Comparison of ENCODE assay signal across 8 cellular contexts in the genomic region with DNA sequence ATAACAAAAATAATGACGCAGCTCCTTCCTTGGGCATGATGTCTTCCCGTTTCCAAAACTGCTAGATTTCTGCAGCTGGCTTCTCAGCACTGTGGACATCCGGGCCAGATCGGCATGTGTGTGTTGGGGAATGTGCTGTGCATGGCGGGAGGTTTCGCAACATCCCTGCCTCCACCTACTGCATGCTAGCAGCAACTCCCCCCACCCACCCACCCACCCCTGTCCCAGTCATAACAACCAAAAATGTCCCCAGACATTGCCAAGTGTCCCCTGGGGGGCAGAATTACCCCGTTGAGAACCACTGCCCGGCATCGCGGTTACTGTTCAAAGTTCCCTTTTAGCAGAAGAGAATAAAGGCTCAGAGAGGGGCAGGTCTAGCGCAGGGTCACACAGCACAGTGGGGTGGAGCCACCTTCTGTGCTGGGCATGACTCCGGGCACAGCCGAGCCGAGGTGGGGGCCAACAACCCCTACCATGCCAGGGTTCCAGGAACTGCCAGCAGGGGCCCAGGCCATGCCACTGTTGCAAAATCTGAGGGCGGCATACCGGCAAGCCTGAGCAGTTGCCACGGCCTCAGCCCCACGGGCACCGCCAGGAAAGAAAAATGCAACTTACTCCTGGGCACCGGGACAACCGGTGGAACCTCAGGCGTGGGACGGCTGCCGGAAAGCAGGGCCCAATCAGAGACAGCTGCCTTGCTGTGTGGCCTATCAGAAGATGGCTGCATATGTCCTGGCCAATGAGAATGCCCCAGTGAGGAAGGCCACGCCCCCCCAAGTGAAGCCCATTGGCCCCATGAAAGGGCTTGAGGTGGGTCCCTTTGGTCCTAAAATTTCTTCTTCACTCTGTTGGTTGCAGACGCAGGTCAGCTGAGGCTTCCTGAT. TPM values are rescaled to one million over a fixed set of nuclear protein-coding genes. Genes with fewer than 3 reads are reported as not detected.
DNase-seq lines count a peak whose midpoint lies in the region; ATAC-seq, FAIRE-seq and TF ChIP-seq lines count a peak whose summit lies in the region.

No MANE protein-coding gene starts in this region.

- no peaks in the 10 kb centered on the region for H3K9me3 ChIP-seq in BLaER1
- no peaks in the 10 kb centered on the region for H3K9me3 ChIP-seq in HCT116 (ENCODE audit: control insufficient read depth in 1 of 2, insufficient read depth in 1 of 2, low read depth in 1 of 2, low read length in 2 of 2)
- H3K9me3 ChIP-seq in SJSA1 (replicated peaks) = no peaks in the 10 kb centered on the region
- H3K9me3 ChIP-seq in keratinocyte (ENCODE audit: control insufficient read depth, low read depth, low read length) = no peaks in the 10 kb centered on the region

- H3K36me3 Mint-ChIP-seq in MCF 10A (ENCODE audit: insufficient read depth, unreplicated experiment) = no peaks in the 10 kb centered on the region
- H3K36me3 Mint-ChIP-seq in stimulated activated memory B cell treated with anti-CD40 and anti-IgM and Interleukin-4, amounts not matched to agents 10 μg/mL and 1 μg/mL and 100 μg/mL, for 72 hours = no peaks in the 10 kb centered on the region

- no peaks in the 10 kb centered on the region for H4K20me1 ChIP-seq in BLaER1
- H4K20me1 ChIP-seq in HCT116 (ENCODE audit: insufficient read depth) = no peaks in the 10 kb centered on the region
- no peaks in the 10 kb centered on the region for H4K20me1 ChIP-seq in keratinocyte (ENCODE audit: control insufficient read depth, extremely low read depth, insufficient read depth, low read length)

- no peaks in the 10 kb centered on the region for H3K9me2 ChIP-seq in HCT116 (ENCODE audit: insufficient read depth)

- H3K36me3 ChIP-seq in BLaER1 = no peaks in the 10 kb centered on the region
- H3K36me3 ChIP-seq in HCT116 (ENCODE audit: control insufficient read depth in 1 of 2, insufficient read depth in 2 of 2, low read length in 2 of 2) = no peaks in the 10 kb centered on the region
- H3K36me3 ChIP-seq in SJSA1 = no peaks in the 10 kb centered on the region
- no peaks in the 10 kb centered on the region for H3K36me3 ChIP-seq in keratinocyte (ENCODE audit: control insufficient read depth in 2 of 2, extremely low read depth in 1 of 2, insufficient read depth in 2 of 2, low read length in 2 of 2)

- POLR2A ChIA-PET in HCT116 (lab: Charles Lee) (interaction anchor here (0.6 kb wide), 2 partner anchors 36 to 288 kb away, joined by 3 to 4 read pairs; no protein-coding TSS in a partner anchor), MCF 10A (lab: Yijun Ruan, JAX) (interaction anchor here (0.7 to 2.4 kb wide), 10 partner anchors 9 to 1947 kb away, joined by 3 to 11 read pairs (median 3); no protein-coding TSS in a partner anchor)

- no peak overlapping the region for H3K9ac ChIP-seq in BLaER1
- peak overlapping the region; percentile 60 for H3K9ac ChIP-seq in HCT116 (ENCODE audit: low read length)
- H3K9ac ChIP-seq in keratinocyte (ENCODE audit: control insufficient read depth, extremely low read depth, insufficient read depth, low read length) = peak overlapping the region; percentile 22

- H3K27me3 Mint-ChIP-seq in MCF 10A (ENCODE audit: insufficient read depth, unreplicated experiment) = no peaks in the 10 kb centered on the region
- peaks cover 60% of the 10 kb centered on the region for H3K27me3 Mint-ChIP-seq in stimulated activated memory B cell treated with anti-CD40 and anti-IgM and Interleukin-4, amounts not matched to agents 10 μg/mL and 1 μg/mL and 100 μg/mL, for 72 hours

- intact Hi-C loops in HCT116 (cut with micrococcal nuclease) = no loop called here
- intact Hi-C loops in MCF 10A (cut with micrococcal nuclease) = no loop called here

- H3K4me3 Mint-ChIP-seq in MCF 10A (ENCODE audit: unreplicated experiment) = peak overlapping the region; percentile 11
- H3K4me3 Mint-ChIP-seq in stimulated activated memory B cell treated with anti-CD40 and anti-IgM and Interleukin-4, amounts not matched to agents 10 μg/mL and 1 μg/mL and 100 μg/mL, for 72 hours = no peak overlapping the region

- H2AFZ ChIP-seq in HCT116 (ENCODE audit: low read depth, low read length, poor library complexity, severe bottlenecking) (peak overlapping the region; percentile 81), keratinocyte (ENCODE audit: control insufficient read depth, low read length) (peak overlapping the region; percentile 76)

- ATAC-seq in HCT116 (peak; percentile 97), GM21825 (IDR thresholded peaks at IDR 0.05; ENCODE audit: unreplicated experiment) (no peak)
- ATAC-seq in stimulated activated memory B cell treated with anti-CD40 and anti-IgM and Interleukin-4, amounts not matched to agents 10 μg/mL and 1 μg/mL and 100 μg/mL, for 72 hours = peak; percentile 79

- CTCF ChIA-PET in HCT116 (lab: Charles Lee) (interaction anchor here (0.8 to 1.5 kb wide), 3 partner anchors 36 to 127 kb away, joined by 3 to 5 read pairs (median 4); no protein-coding TSS in a partner anchor), MCF 10A (lab: Yijun Ruan, JAX) (interaction anchor here (0.6 to 2.1 kb wide), 4 partner anchors 17 to 235 kb away, joined by 3 to 6 read pairs (median 4); no protein-coding TSS in a partner anchor)

- FAIRE-seq in keratinocyte (lab: Jason Lieb, UNC) = peak; percentile 95

- dilution Hi-C loops in keratinocyte (cut with MboI; ENCODE audit: extremely low pct_ligation_motif_present, low sequenced_read_pairs) = no loop called here

- H3K4me2 ChIP-seq in BLaER1 (peak overlapping the region; percentile 56), HCT116 (ENCODE audit: low read length) (peak overlapping the region; percentile 99), keratinocyte (ENCODE audit: control insufficient read depth, extremely low read depth, insufficient read depth, low read depth, low read length) (peak overlapping the region; percentile 69)

- H3K9me3 Mint-ChIP-seq in MCF 10A (ENCODE audit: unreplicated experiment) = no peaks in the 10 kb centered on the region
- no peaks in the 10 kb centered on the region for H3K9me3 Mint-ChIP-seq in stimulated activated memory B cell treated with anti-CD40 and anti-IgM and Interleukin-4, amounts not matched to agents 10 μg/mL and 1 μg/mL and 100 μg/mL, for 72 hours

- H3K27me3 ChIP-seq in BLaER1 = no peaks in the 10 kb centered on the region
- no peaks in the 10 kb centered on the region for H3K27me3 ChIP-seq in HCT116 (ENCODE audit: insufficient read depth, low read length)
- H3K27me3 ChIP-seq in SJSA1 (replicated peaks) = no peaks in the 10 kb centered on the region
- no peaks in the 10 kb centered on the region for H3K27me3 ChIP-seq in keratinocyte (ENCODE audit: control insufficient read depth, extremely low read depth, insufficient read depth, low read length)

- TF ChIP-seq RAD21 in HCT116 (IDR thresholded peaks at IDR 0.05; ENCODE audit: low read depth) = no peak; the same call in 1 of the 2 replicates

- TF ChIP-seq POLR2A in HCT116 (IDR thresholded peaks at IDR 0.05; ENCODE audit: borderline replicate concordance, extremely low read depth, insufficient read depth, insufficient read length) = peak; percentile 29

- TF ChIP-seq CTCF in HCT116 (IDR thresholded peaks at IDR 0.05 in 2 of 3, conservative IDR thresholded peaks at IDR 0.05 in 1 of 3; ENCODE audit: borderline replicate concordance in 1 of 3, insufficient read depth in 1 of 3, low read depth in 2 of 3, low read length in 2 of 3) (0 out of 6 replicates have a peak, but pooled peaks of 1 of the 3 experiments have one; percentile 13), MCF 10A (IDR thresholded peaks at IDR 0.05; ENCODE audit: unreplicated experiment) (no peak), keratinocyte (optimal IDR thresholded peaks at IDR 0.05 in 1 of 3, IDR thresholded peaks at IDR 0.05 in 1 of 3, conservative IDR thresholded peaks at IDR 0.05 in 1 of 3; ENCODE audit: extremely low read depth in 1 of 3, insufficient read depth in 2 of 3, low read length in 3 of 3) (peak in 1 of 3 experiments; percentile 29)

- H3K9me1 ChIP-seq in keratinocyte (ENCODE audit: control insufficient read depth, extremely low read depth, insufficient read depth, low read length) = no peaks in the 10 kb centered on the region

- no peak overlapping the region for H3K27ac Mint-ChIP-seq in MCF 10A (ENCODE audit: low read depth, unreplicated experiment)
- H3K27ac Mint-ChIP-seq in stimulated activated memory B cell treated with anti-CD40 and anti-IgM and Interleukin-4, amounts not matched to agents 10 μg/mL and 1 μg/mL and 100 μg/mL, for 72 hours = no peak overlapping the region

- H3K4me1 ChIP-seq in BLaER1 (peaks cover 49% of the 10 kb centered on the region), HCT116 (ENCODE audit: control insufficient read depth in 1 of 2, insufficient read depth in 2 of 2, low read length in 2 of 2) (peaks cover 3 to 13% of the 10 kb centered on the region in 2 experiments), SJSA1 (replicated peaks) (peaks cover 3% of the 10 kb centered on the region; the same call in 1 of the 2 replicates), keratinocyte (ENCODE audit: control insufficient read depth, extremely low read depth, insufficient read depth, low read length) (peaks cover 19% of the 10 kb centered on the region)

- DNase-seq in HCT116 (ENCODE audit: low read depth, low spot score) = peak; percentile 87
- DNase-seq in SJSA1 (ENCODE audit: low read depth in 1 of 2, low spot score in 2 of 2) = peak; percentile 80 to 90
- DNase-seq in MCF 10A (ENCODE audit: unreplicated experiment) = peak; percentile 97
- DNase-seq in keratinocyte (ENCODE audit: low read depth, low spot score) = peak; percentile 79
- DNase-seq in NCI-H187 treated with DMSO at 0.1 percent for 48 hours (lab: John Stamatoyannopoulos, UW) = no peak

- H3K27ac ChIP-seq in BLaER1 = no peak overlapping the region
- H3K27ac ChIP-seq in HCT116 (ENCODE audit: low read depth, low read length) = peak overlapping the region; percentile 60
- H3K27ac ChIP-seq in SJSA1 = no peak overlapping the region
- peak overlapping the region; percentile 20 for H3K27ac ChIP-seq in keratinocyte (ENCODE audit: control insufficient read depth, insufficient read depth, low read length)

- H3K4me1 Mint-ChIP-seq in MCF 10A (ENCODE audit: insufficient read depth, unreplicated experiment) = peaks cover 20% of the 10 kb centered on the region
- peaks cover 2% of the 10 kb centered on the region for H3K4me1 Mint-ChIP-seq in stimulated activated memory B cell treated with anti-CD40 and anti-IgM and Interleukin-4, amounts not matched to agents 10 μg/mL and 1 μg/mL and 100 μg/mL, for 72 hours

- BruUV-seq in HCT116 (replicated peaks; lab: Mats Ljungman, UMichigan) (no TSS peak), MCF 10A (replicated peaks; lab: Mats Ljungman, UMichigan) (no TSS peak)

- no peak overlapping the region for H3K4me3 ChIP-seq in BLaER1
- H3K4me3 ChIP-seq in HCT116 (replicated peaks in 1 of 2; ENCODE audit: low read depth in 1 of 2, low read length in 2 of 2) = peak overlapping the region; percentile 61 to 76
- H3K4me3 ChIP-seq in SJSA1 = peak overlapping the region; percentile 47
- H3K4me3 ChIP-seq in keratinocyte (ENCODE audit: control insufficient read depth in 2 of 3, extremely low read depth in 1 of 3, insufficient read depth in 2 of 3, low read depth in 1 of 3, low read length in 3 of 3) = peak overlapping the region; percentile 35 to 63 (median 61)

- H3K79me2 ChIP-seq in HCT116 (ENCODE audit: insufficient read depth, low read length) (no peaks in the 10 kb centered on the region), keratinocyte (ENCODE audit: control insufficient read depth, insufficient read depth, low read length) (no peaks in the 10 kb centered on the region)

- RAD21 ChIA-PET in HCT116 (lab: Charles Lee; ENCODE audit: low non-redundant PET in 1 of 2, low total read pairs in 2 of 2, uncharacterized antibody in 2 of 2, unreplicated experiment in 2 of 2) = no interaction called here

RNA-seq across cellular contexts. Expression of gene NFIC, which starts 22.5 kb away (rescaled TPM):
- total RNA-seq in HCT116 (2021; ENCODE audit: unreplicated experiment) = 116 TPM
- 42.8 and 55.4 TPM in 2 replicates for polyA plus RNA-seq in HCT116 (2012)
- total RNA-seq in SJSA1 (2014; rRNA removed; shearing (Covaris generic)) = 19.9 and 27.6 TPM in 2 replicates
- total RNA-seq in MCF 10A (2022) = 83.4 and 85.5 TPM in 2 replicates
- 1.8 to 7.6 TPM (median 2.4 TPM) in 3 replicates for polyA plus RNA-seq in keratinocyte
- 31.7 TPM for polyA plus RNA-seq in keratinocyte (2011; ENCODE audit: low read depth)
- 3.3 and 8.9 TPM in 2 replicates for polyA plus RNA-seq in keratinocyte (2011; cell fraction: cytosol; rRNA removed)
- polyA plus RNA-seq in keratinocyte (2011; cell fraction: nucleus; rRNA removed) = 15.0 and 19.2 TPM in 2 replicates
- 26.2 and 57.7 TPM in 2 replicates for polyA plus RNA-seq in keratinocyte (2012; ENCODE audit: low replicate concordance)
- polyA minus RNA-seq in keratinocyte = 6.3 to 75.9 TPM (median 7.7 TPM) in 3 replicates
- 18.4 TPM for polyA minus RNA-seq in keratinocyte (2011; cell fraction: cytosol; rRNA and poly(A)+ RNA removed)
- polyA minus RNA-seq in keratinocyte (2011; cell fraction: nucleus; rRNA and poly(A)+ RNA removed) = 10.4 and 17.4 TPM in 2 replicates

Comparison
In these comparisons a context has a peak if more than half of its experiments do, and no peak if none do; other contexts are left out.
1. H3K27ac ChIP-seq: peak in HCT116 (single experiment) and keratinocyte (single experiment); none in BLaER1 (single experiment) and SJSA1 (single experiment).
2. Peak in every context shown above with its lines, with median percentiles within 50 percentile points of each other: H3K4me2 ChIP-seq.